Comparison of ENCODE assay signal across 1 cellular context in the genomic region with DNA sequence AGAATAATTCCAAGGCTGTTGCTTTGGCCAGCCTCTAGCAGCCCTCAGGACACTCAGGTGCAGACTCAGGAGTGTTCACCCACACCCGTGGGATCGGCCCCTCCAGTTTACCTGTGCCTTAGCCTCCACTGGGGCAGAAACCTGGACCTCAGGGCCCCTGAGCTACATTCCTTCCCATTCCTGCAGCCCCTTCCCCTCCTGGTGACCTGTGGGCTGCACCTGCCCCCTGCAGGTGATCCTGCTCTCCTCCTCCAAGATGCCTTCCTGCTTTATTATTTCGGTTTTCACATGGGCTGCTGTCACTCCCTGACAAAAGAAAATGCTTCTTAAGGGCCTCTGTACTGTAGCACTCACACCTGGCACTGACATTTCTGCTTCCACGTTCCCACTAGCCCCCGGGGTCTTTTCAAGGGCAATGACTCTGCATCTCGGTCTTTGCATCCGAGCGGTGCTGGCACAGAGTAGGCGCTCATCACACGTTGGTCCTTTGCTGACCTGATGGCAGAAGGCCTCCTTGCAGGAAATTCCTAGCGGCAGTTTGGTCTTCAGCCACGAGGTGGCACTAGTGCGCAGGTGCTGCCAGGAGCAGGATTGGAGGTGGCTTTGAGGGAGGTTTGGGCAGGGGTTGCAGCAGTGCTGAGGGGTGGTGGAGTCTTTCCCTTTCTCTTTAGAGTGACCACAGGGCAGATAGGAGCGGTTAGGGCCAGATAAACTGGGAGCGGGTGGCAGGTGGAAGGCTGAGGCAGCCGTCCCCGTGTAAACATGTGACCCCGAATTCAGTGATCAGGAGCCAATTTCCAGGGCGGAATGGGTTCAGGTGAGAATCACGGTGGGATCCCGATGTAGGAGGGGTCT.
TF ChIP-seq lines count a peak whose summit lies in the region.

No MANE protein-coding gene starts in this region.

TF ChIP-seq in A549, 52 proteins besides CTCF, POLR2A, EP300 and RAD21 (continued from another document):
- TF ChIP-seq, protein P1, sequence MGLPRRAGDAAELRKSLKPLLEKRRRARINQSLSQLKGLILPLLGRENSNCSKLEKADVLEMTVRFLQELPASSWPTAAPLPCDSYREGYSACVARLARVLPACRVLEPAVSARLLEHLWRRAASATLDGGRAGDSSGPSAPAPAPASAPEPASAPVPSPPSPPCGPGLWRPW (IDR thresholded peaks at IDR 0.05), result no peak
- TF ChIP-seq TFCP2L1 (CRISPR knock-in tag; IDR thresholded peaks at IDR 0.05) (no peak), RNF2 (IDR thresholded peaks at IDR 0.05; ENCODE audit: borderline replicate concordance, low read depth) (no peak)
- TF ChIP-seq, protein P2, sequence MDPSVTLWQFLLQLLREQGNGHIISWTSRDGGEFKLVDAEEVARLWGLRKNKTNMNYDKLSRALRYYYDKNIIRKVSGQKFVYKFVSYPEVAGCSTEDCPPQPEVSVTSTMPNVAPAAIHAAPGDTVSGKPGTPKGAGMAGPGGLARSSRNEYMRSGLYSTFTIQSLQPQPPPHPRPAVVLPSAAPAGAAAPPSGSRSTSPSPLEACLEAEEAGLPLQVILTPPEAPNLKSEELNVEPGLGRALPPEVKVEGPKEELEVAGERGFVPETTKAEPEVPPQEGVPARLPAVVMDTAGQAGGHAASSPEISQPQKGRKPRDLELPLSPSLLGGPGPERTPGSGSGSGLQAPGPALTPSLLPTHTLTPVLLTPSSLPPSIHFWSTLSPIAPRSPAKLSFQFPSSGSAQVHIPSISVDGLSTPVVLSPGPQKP (IDR thresholded peaks at IDR 0.05; ENCODE audit: low read depth, low read length), result no peak
